ENCODE assay signal across 13 cellular contexts in the genomic region with DNA sequence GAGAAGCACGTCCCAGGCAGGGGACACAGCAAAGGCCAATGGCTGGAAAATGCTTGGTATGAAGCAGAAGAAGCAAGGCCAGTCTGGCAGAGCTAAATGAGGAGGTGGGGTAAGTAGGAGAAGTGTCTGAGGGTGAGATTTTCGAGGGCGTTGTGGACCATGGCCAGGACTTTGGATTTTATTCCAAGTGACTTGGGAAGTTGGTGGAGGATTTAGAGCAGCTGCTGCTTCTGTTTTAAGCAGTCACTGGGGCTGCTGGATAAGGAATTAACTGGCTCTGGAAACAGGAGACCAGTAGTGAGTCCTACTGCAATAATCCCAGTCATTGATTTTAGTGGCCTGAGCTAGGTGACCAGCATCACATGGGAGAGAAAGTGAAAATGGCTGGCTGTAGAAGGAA.
DNase-seq lines count a peak whose midpoint lies in the region; TF ChIP-seq lines count a peak whose summit lies in the region.
"Had no signal": no experiment of that assay in that cellular context is flagged by ENCODE, and none has a peak within 500 bp of the region (broad histone marks: within the 10 kb centered on the region; RNA-seq: fewer than 3 reads in every experiment).

No MANE protein-coding gene starts in this region.

- H3K36me3 ChIP-seq in CD8-positive, alpha-beta memory T cell (ENCODE audit: insufficient read depth, low read length) = no peaks in the 10 kb centered on the region
- peaks cover 57% of the 10 kb centered on the region; the same call in 1 of the 2 replicates for H3K36me3 ChIP-seq in Karpas-422 (ENCODE audit: insufficient read depth, low read length)
- H3K36me3 ChIP-seq: colonic mucosa had no signal

- H3K27me3 Mint-ChIP-seq in CD8-positive, alpha-beta memory T cell = peaks cover 0 to 2% of the 10 kb centered on the region in 2 donors
- H3K27me3 Mint-ChIP-seq in mesothelial cell of epicardium (ENCODE audit: low read depth) = peaks cover 22% of the 10 kb centered on the region

- peaks cover 23% of the 10 kb centered on the region for H3K79me2 ChIP-seq in Karpas-422 (ENCODE audit: low read length)

- no peak overlapping the region for H3K4me2 ChIP-seq in Karpas-422 (ENCODE audit: low read depth, low read length, poor library complexity, severe bottlenecking)

- H3K4me1 ChIP-seq in CD8-positive, alpha-beta memory T cell (ENCODE audit: insufficient read depth, low read length) = peaks cover 50% of the 10 kb centered on the region
- H3K4me1 ChIP-seq in Karpas-422 (ENCODE audit: low read length) = peaks cover 100% of the 10 kb centered on the region

- H3K9ac ChIP-seq in Karpas-422 (ENCODE audit: low read length) = no peak overlapping the region

- no peak overlapping the region for H3K27ac ChIP-seq in CD8-positive, alpha-beta memory T cell (ENCODE audit: low read depth, low read length)
- H3K27ac ChIP-seq in Karpas-422 (ENCODE audit: low read length) (peak overlapping the region; percentile 98), dorsolateral prefrontal cortex (peak overlapping the region in 44 of 59 donors; percentile 1 to 73 (median 45))
- H3K27ac ChIP-seq: C4-2B had no signal

- H3K4me1 Mint-ChIP-seq in CD8-positive, alpha-beta memory T cell = peaks cover 73 to 89% (median 84%) of the 10 kb centered on the region in 3 donors
- H3K4me1 Mint-ChIP-seq in mesothelial cell of epicardium = peaks cover 45% of the 10 kb centered on the region

- peak overlapping the region in 6 of 7 donors; percentile 17 to 76 (median 66) for H3K4me3 Mint-ChIP-seq in CD8-positive, alpha-beta memory T cell
- H3K4me3 Mint-ChIP-seq in mesothelial cell of epicardium = no peak overlapping the region

- no peaks in the 10 kb centered on the region for H3K9me2 ChIP-seq in Karpas-422 (replicated peaks; ENCODE audit: insufficient read depth, low read length)

- CTCF ChIA-PET in CD8-positive, alpha-beta memory T cell (lab: Charles Lee) = interaction anchor here (2.0 to 3.3 kb wide), 3 partner anchors 12 to 268 kb away, joined by 6 to 18 read pairs (median 16); a partner anchor contains a TSS

- no peaks in the 10 kb centered on the region for H3K9me3 ChIP-seq in CD8-positive, alpha-beta memory T cell (ENCODE audit: low read length)
- no peaks in the 10 kb centered on the region for H3K9me3 ChIP-seq in Karpas-422 (ENCODE audit: low read length)
- H3K9me3 ChIP-seq: colonic mucosa had no signal

- no peaks in the 10 kb centered on the region for H3K9me3 Mint-ChIP-seq in CD8-positive, alpha-beta memory T cell
- no peaks in the 10 kb centered on the region for H3K9me3 Mint-ChIP-seq in mesothelial cell of epicardium

- TF ChIP-seq CTCF in dorsolateral prefrontal cortex (IDR thresholded peaks at IDR 0.05 in 54 of 56, conservative IDR thresholded peaks at IDR 0.05 in 2 of 56; ENCODE audit: low read depth in 1 of 56, partially characterized antibody in 56 of 56) = no peak
- no peak for TF ChIP-seq CTCF in mesothelial cell of epicardium (IDR thresholded peaks at IDR 0.05; ENCODE audit: unreplicated experiment)

- no peak overlapping the region for H3K4me3 ChIP-seq in CD8-positive, alpha-beta memory T cell (ENCODE audit: low read length)
- H3K4me3 ChIP-seq in Karpas-422 (ENCODE audit: low read length) = no peak overlapping the region
- no peak overlapping the region for H3K4me3 ChIP-seq in dorsolateral prefrontal cortex
- H3K4me3 ChIP-seq: colonic mucosa had no signal

- peaks cover 0 to 27% (median 13%) of the 10 kb centered on the region in 3 donors for H3K36me3 Mint-ChIP-seq in CD8-positive, alpha-beta memory T cell
- H3K36me3 Mint-ChIP-seq in mesothelial cell of epicardium = no peaks in the 10 kb centered on the region

- intact Hi-C loops in dorsolateral prefrontal cortex (cut with DNase I) = loop anchor here in 1 of 2 donors (5.0 kb wide), 1 partner anchor 157 kb away; a partner anchor contains a TSS

- H3K27ac Mint-ChIP-seq in CD8-positive, alpha-beta memory T cell = peak overlapping the region; percentile 30 to 98 (median 90)
- H3K27ac Mint-ChIP-seq in mesothelial cell of epicardium = no peak overlapping the region

- H3K27me3 ChIP-seq in CD8-positive, alpha-beta memory T cell (ENCODE audit: insufficient read depth, low read length, poor library complexity, severe bottlenecking) = no peaks in the 10 kb centered on the region
- H3K27me3 ChIP-seq in Karpas-422 (ENCODE audit: low read length) = no peaks in the 10 kb centered on the region
- H3K27me3 ChIP-seq in dorsolateral prefrontal cortex = no peaks in the 10 kb centered on the region
- H3K27me3 ChIP-seq: colonic mucosa had no signal

- POLR2A ChIA-PET in CD8-positive, alpha-beta memory T cell (lab: Charles Lee) = no interaction called here

- DNase-seq in CD8-positive, alpha-beta memory T cell = no peak
- DNase-seq in Karpas-422 (no peak), dorsolateral prefrontal cortex (peak in 4 of 10 donors; percentile 53 to 71 (median 62)), occipital lobe (lab: John Stamatoyannopoulos, UW) (peak; percentile 52), NCI-H2196 treated with DMSO at 0.1 percent for 48 hours (lab: John Stamatoyannopoulos, UW; ENCODE audit: unreplicated experiment) (no peak), mesothelial cell of epicardium (ENCODE audit: low spot score in 2 of 2, unreplicated experiment in 2 of 2) (no peak), NCI-H2107 (lab: John Stamatoyannopoulos, UW) (no peak)
- DNase-seq: activated CD8-positive, alpha-beta memory T cell treated with anti-CD3 and anti-CD28 coated beads, Interleukin-2, amount 50 U/mL, for 48 hours; colonic mucosa; NCI-H1417 treated with DMSO at 0.1 percent for 48 hours; NCI-H510A treated with DMSO at 0.1 percent for 48 hours; stimulated activated CD4-positive, alpha-beta T cell treated with anti-CD3 and anti-CD28 coated beads, Interleukin-2, amount 100 ng/mL, for 24 hours had no signal

- H2AFZ ChIP-seq in Karpas-422 (ENCODE audit: low read length) = no peak overlapping the region

- H4K20me1 ChIP-seq in Karpas-422 (ENCODE audit: insufficient read depth, low read depth, low read length) = no peaks in the 10 kb centered on the region
